27 cellular contexts compared by ENCODE assay signal in genomic region chr3:42717311-42717710, GRCh38. TPM values are rescaled to one million over a fixed set of nuclear protein-coding genes. Genes with fewer than 3 reads are reported as not detected.
"Had no signal": no experiment of that assay in that cellular context is flagged by ENCODE, and none has a peak within 500 bp of the region (broad histone marks: within the 10 kb centered on the region; RNA-seq: fewer than 3 reads in every experiment).

No MANE protein-coding gene starts in this region.

- H3K27ac Mint-ChIP-seq: activated CD4-positive, alpha-beta T cell treated with anti-CD3 and anti-CD28 coated beads, Interleukin-2, amount 10 ng/mL, durations not matched to agents 24 days and 14 days; activated CD8-positive, alpha-beta memory T cell treated with anti-CD3 and anti-CD28 coated beads, Interleukin-2, amount 10 ng/mL, durations not matched to agents 7 days and 5 days; activated CD8-positive, alpha-beta T cell treated with anti-CD3 and anti-CD28 coated beads for 36 hours; activated naive CD4-positive, alpha-beta T cell treated with anti-CD3 and anti-CD28 coated beads, Interleukin-2, amount 50 U/mL, for 24 hours; brain; dendritic cell treated with granulocyte-macrophage colony-stimulating factor and Interleukin-4, amounts not matched to agents 40 ng/mL and 50 ng/mL, for 4 days; immature natural killer cell; natural killer cell; progenitor cell of endocrine pancreas; T-helper 1 cell treated with Interleukin-12 subunit alpha and Interleukin-12 subunit beta and Interleukin-4 antibody, amounts not matched to agents 30 μg/mL and 1 μg/mL, for 36 hours had no signal

- H3K4me1 Mint-ChIP-seq: activated CD4-positive, alpha-beta T cell treated with anti-CD3 and anti-CD28 coated beads, Interleukin-2, amount 10 ng/mL, durations not matched to agents 24 days and 14 days; activated CD8-positive, alpha-beta memory T cell treated with anti-CD3 and anti-CD28 coated beads, Interleukin-2, amount 10 ng/mL, durations not matched to agents 7 days and 5 days; activated naive CD4-positive, alpha-beta T cell treated with anti-CD3 and anti-CD28 coated beads, Interleukin-2, amount 50 U/mL, for 24 hours; immature natural killer cell; natural killer cell had no signal

- H3K4me1 ChIP-seq: upper lobe of left lung had no signal

- H3K9me3 ChIP-seq: left ventricle myocardium inferior had no signal

- H3K4me3 Mint-ChIP-seq: activated CD4-positive, alpha-beta T cell treated with anti-CD3 and anti-CD28 coated beads, Interleukin-2, amount 10 ng/mL, durations not matched to agents 24 days and 14 days; activated CD8-positive, alpha-beta memory T cell treated with anti-CD3 and anti-CD28 coated beads, Interleukin-2, amount 10 ng/mL, durations not matched to agents 7 days and 5 days; activated CD8-positive, alpha-beta T cell treated with anti-CD3 and anti-CD28 coated beads for 36 hours; activated naive CD4-positive, alpha-beta T cell treated with anti-CD3 and anti-CD28 coated beads, Interleukin-2, amount 50 U/mL, for 24 hours; brain; dendritic cell treated with granulocyte-macrophage colony-stimulating factor and Interleukin-4, amounts not matched to agents 40 ng/mL and 50 ng/mL, for 4 days; immature natural killer cell; natural killer cell; T-helper 1 cell treated with Interleukin-12 subunit alpha and Interleukin-12 subunit beta and Interleukin-4 antibody, amounts not matched to agents 30 μg/mL and 1 μg/mL, for 36 hours had no signal

- H3K27me3 ChIP-seq: hepatocyte, upper lobe of left lung had no signal

- H3K36me3 ChIP-seq: left ventricle myocardium inferior, upper lobe of left lung had no signal

- DNase-seq: activated CD4-positive, alpha-beta T cell treated with anti-CD3 and anti-CD28 coated beads, Interleukin-2, amount 10 ng/mL, durations not matched to agents 24 days and 14 days; activated CD8-positive, alpha-beta T cell treated with anti-CD3 and anti-CD28 coated beads for 36 hours; activated gamma-delta T cell treated with Interleukin-2 at 50 U/mL for 16 hours; activated T-cell treated with anti-CD3 and anti-CD28 coated beads for 4 hours; aorta; caudate nucleus; effector CD4-positive, alpha-beta T cell; erythroblast; foreskin melanocyte; glutamatergic neuron; immature natural killer cell; kidney glomerular epithelial cell; left ventricle myocardium inferior; midbrain; natural killer cell; retina; stimulated activated CD4-positive, alpha-beta T cell treated with anti-CD3 and anti-CD28 coated beads, Interleukin-4, amount 100 ng/mL, for 24 hours; stimulated activated naive CD4-positive, alpha-beta T cell treated with Interleukin-2 at 50 U/mL for 16 hours; upper lobe of left lung had no signal

- H3K36me3 Mint-ChIP-seq: activated CD8-positive, alpha-beta memory T cell treated with anti-CD3 and anti-CD28 coated beads, Interleukin-2, amount 10 ng/mL, durations not matched to agents 7 days and 5 days; activated naive CD4-positive, alpha-beta T cell treated with anti-CD3 and anti-CD28 coated beads, Interleukin-2, amount 50 U/mL, for 24 hours; brain; immature natural killer cell; natural killer cell had no signal

- H3K27ac ChIP-seq: hepatocyte, left ventricle myocardium inferior, upper lobe of left lung had no signal

- H3K4me3 ChIP-seq: hepatocyte, left ventricle myocardium inferior, upper lobe of left lung had no signal

- ATAC-seq: activated CD8-positive, alpha-beta memory T cell treated with anti-CD3 and anti-CD28 coated beads, Interleukin-2, amount 10 ng/mL, durations not matched to agents 7 days and 5 days; activated CD8-positive, alpha-beta T cell treated with anti-CD3 and anti-CD28 coated beads for 36 hours; natural killer cell had no signal

- H3K27me3 Mint-ChIP-seq: activated naive CD4-positive, alpha-beta T cell treated with anti-CD3 and anti-CD28 coated beads, Interleukin-2, amount 50 U/mL, for 24 hours; dendritic cell treated with granulocyte-macrophage colony-stimulating factor and Interleukin-4, amounts not matched to agents 40 ng/mL and 50 ng/mL, for 4 days; progenitor cell of endocrine pancreas had no signal

RNA-seq across cellular contexts. Expression of gene HHATL, which starts 14.7 kb away (rescaled TPM):
- total RNA-seq: activated CD4-positive, alpha-beta T cell treated with anti-CD3 and anti-CD28 coated beads, Interleukin-2, amount 10 ng/mL, durations not matched to agents 24 days and 14 days; activated CD8-positive, alpha-beta memory T cell treated with anti-CD3 and anti-CD28 coated beads, Interleukin-2, amount 10 ng/mL, durations not matched to agents 7 days and 5 days; activated CD8-positive, alpha-beta T cell treated with anti-CD3 and anti-CD28 coated beads for 36 hours; aorta; hepatocyte; natural killer cell; osteocyte; progenitor cell of endocrine pancreas had no signal

RNA-seq across cellular contexts. Expression of gene KLHL40, which starts 32.0 kb away (rescaled TPM):
- total RNA-seq: activated CD4-positive, alpha-beta T cell treated with anti-CD3 and anti-CD28 coated beads, Interleukin-2, amount 10 ng/mL, durations not matched to agents 24 days and 14 days; activated CD8-positive, alpha-beta memory T cell treated with anti-CD3 and anti-CD28 coated beads, Interleukin-2, amount 10 ng/mL, durations not matched to agents 7 days and 5 days; activated CD8-positive, alpha-beta T cell treated with anti-CD3 and anti-CD28 coated beads for 36 hours; aorta; hepatocyte; natural killer cell; osteocyte; progenitor cell of endocrine pancreas; upper lobe of left lung had no signal
